ENCODE assay signal across 23 cellular contexts in the genomic region with DNA sequence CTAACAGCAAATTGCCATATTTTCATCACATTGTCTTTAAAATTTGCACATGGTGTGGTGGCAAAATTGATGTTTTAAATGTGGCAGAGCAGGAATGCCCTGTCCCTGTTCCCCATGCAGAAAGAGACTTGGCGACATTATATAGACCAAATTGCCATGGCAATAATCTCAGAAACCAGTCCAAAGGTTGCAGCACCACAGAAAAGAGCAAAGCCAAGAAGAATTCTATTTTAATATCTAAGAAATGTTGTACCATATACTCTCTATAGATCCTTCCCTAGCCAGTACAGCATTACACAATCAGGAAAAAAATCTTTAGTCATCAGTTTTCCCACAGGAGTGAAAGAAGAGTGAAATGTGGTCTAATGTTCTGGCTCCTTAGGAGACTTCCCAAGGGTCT.
"Had no signal": no experiment of that assay in that cellular context is flagged by ENCODE, and none has a peak within 500 bp of the region (broad histone marks: within the 10 kb centered on the region; RNA-seq: fewer than 3 reads in every experiment).

No MANE protein-coding gene starts in this region.

- H3K4me1 Mint-ChIP-seq: mesothelial cell of epicardium; nephron; stimulated activated effector memory CD8-positive, alpha-beta T cell treated with anti-CD3 and anti-CD28 coated beads, Interleukin-12 subunit alpha, Interleukin-12 subunit beta, amount 100 ng/mL, for 72 hours; stimulated activated naive CD8-positive, alpha-beta T cell treated with anti-CD3 and anti-CD28 coated beads, Interleukin-15, amount 100 ng/mL, for 72 hours; T-helper 17 cell had no signal

- H3K27ac ChIP-seq: cardiac muscle cell, heart right ventricle, sigmoid colon, tibial artery, uterus had no signal

- H3K9me3 ChIP-seq: sigmoid colon, tibial artery, uterus had no signal

- H3K9me3 Mint-ChIP-seq: activated CD4-positive, alpha-beta memory T cell treated with anti-CD3 and anti-CD28 coated beads for 36 hours; activated naive CD4-positive, alpha-beta T cell treated with anti-CD3 and anti-CD28 coated beads for 36 hours; dendritic cell treated with granulocyte-macrophage colony-stimulating factor and Interleukin-4, amounts not matched to agents 40 ng/mL and 50 ng/mL, for 4 days; nephron had no signal

- H3K4me1 ChIP-seq: heart right ventricle, sigmoid colon, tibial artery, uterus had no signal

- H3K4me3 ChIP-seq: cardiac muscle cell, heart right ventricle, lung, sigmoid colon, tibial artery, uterus had no signal

- FAIRE-seq: keratinocyte had no signal

- H3K36me3 Mint-ChIP-seq: activated CD4-positive, alpha-beta memory T cell treated with anti-CD3 and anti-CD28 coated beads for 36 hours; mesothelial cell of epicardium; stimulated activated effector memory CD8-positive, alpha-beta T cell treated with anti-CD3 and anti-CD28 coated beads, Interleukin-12 subunit alpha, Interleukin-12 subunit beta, amount 100 ng/mL, for 72 hours had no signal

- H3K27me3 ChIP-seq: cardiac muscle cell, heart right ventricle, sigmoid colon, tibial artery, uterus had no signal

- H3K36me3 ChIP-seq: cardiac muscle cell, heart right ventricle, sigmoid colon, tibial artery, uterus had no signal

- H3K4me3 Mint-ChIP-seq: activated CD4-positive, alpha-beta memory T cell treated with anti-CD3 and anti-CD28 coated beads for 36 hours; activated naive CD4-positive, alpha-beta T cell treated with anti-CD3 and anti-CD28 coated beads for 36 hours; activated T-cell treated with anti-CD3 and anti-CD28 coated beads, Interleukin-2, amount 50 U/mL, for 72 hours; dendritic cell treated with granulocyte-macrophage colony-stimulating factor and Interleukin-4, amounts not matched to agents 40 ng/mL and 50 ng/mL, for 4 days; mesothelial cell of epicardium; nephron; stimulated activated effector memory CD8-positive, alpha-beta T cell treated with anti-CD3 and anti-CD28 coated beads, Interleukin-12 subunit alpha, Interleukin-12 subunit beta, amount 100 ng/mL, for 72 hours; stimulated activated naive CD8-positive, alpha-beta T cell treated with anti-CD3 and anti-CD28 coated beads, Interleukin-15, amount 100 ng/mL, for 72 hours; T-helper 17 cell had no signal

- ATAC-seq: activated T-cell treated with anti-CD3 and anti-CD28 coated beads, Interleukin-2, amount 50 U/mL, for 72 hours; heart right ventricle; stimulated activated effector memory CD8-positive, alpha-beta T cell treated with anti-CD3 and anti-CD28 coated beads, Interleukin-12 subunit alpha, Interleukin-12 subunit beta, amount 100 ng/mL, for 72 hours; stimulated activated naive CD8-positive, alpha-beta T cell treated with anti-CD3 and anti-CD28 coated beads, Interleukin-15, amount 100 ng/mL, for 72 hours; T-helper 17 cell had no signal

- H3K27me3 Mint-ChIP-seq: activated CD4-positive, alpha-beta memory T cell treated with anti-CD3 and anti-CD28 coated beads for 36 hours; dendritic cell treated with granulocyte-macrophage colony-stimulating factor and Interleukin-4, amounts not matched to agents 40 ng/mL and 50 ng/mL, for 4 days; stimulated activated naive CD8-positive, alpha-beta T cell treated with anti-CD3 and anti-CD28 coated beads, Interleukin-15, amount 100 ng/mL, for 72 hours; T-helper 17 cell had no signal

- DNase-seq: activated CD4-positive, alpha-beta memory T cell treated with anti-CD3 and anti-CD28 coated beads for 36 hours; activated CD4-positive, alpha-beta T cell treated with anti-CD3 and anti-CD28 coated beads for 48 hours; activated effector memory CD4-positive, alpha-beta T cell treated with Interleukin-2 at 50 U/mL for 16 hours; activated naive CD4-positive, alpha-beta T cell treated with anti-CD3 and anti-CD28 coated beads for 36 hours; activated T-cell treated with anti-CD3 and anti-CD28 coated beads, Interleukin-2, amount 50 U/mL, for 72 hours; effector CD4-positive, alpha-beta T cell; foreskin fibroblast; heart right ventricle; retina; sigmoid colon; stimulated activated CD4-positive, alpha-beta T cell treated with anti-CD3 and anti-CD28 coated beads, Interleukin-2, amount 100 ng/mL, for 24 hours; stimulated activated naive CD8-positive, alpha-beta T cell treated with anti-CD3 and anti-CD28 coated beads, Interleukin-15, amount 100 ng/mL, for 72 hours; SW 1271; T-helper 17 cell; tibial artery; uterus had no signal

- H3K27ac Mint-ChIP-seq: activated CD4-positive, alpha-beta memory T cell treated with anti-CD3 and anti-CD28 coated beads for 36 hours; activated naive CD4-positive, alpha-beta T cell treated with anti-CD3 and anti-CD28 coated beads for 36 hours; activated T-cell treated with anti-CD3 and anti-CD28 coated beads, Interleukin-2, amount 50 U/mL, for 72 hours; dendritic cell treated with granulocyte-macrophage colony-stimulating factor and Interleukin-4, amounts not matched to agents 40 ng/mL and 50 ng/mL, for 4 days; mesothelial cell of epicardium; nephron; stimulated activated effector memory CD8-positive, alpha-beta T cell treated with anti-CD3 and anti-CD28 coated beads, Interleukin-12 subunit alpha, Interleukin-12 subunit beta, amount 100 ng/mL, for 72 hours; stimulated activated naive CD8-positive, alpha-beta T cell treated with anti-CD3 and anti-CD28 coated beads, Interleukin-15, amount 100 ng/mL, for 72 hours; T-helper 17 cell had no signal
